ENCODE assay signal across 20 cellular contexts in the genomic region with DNA sequence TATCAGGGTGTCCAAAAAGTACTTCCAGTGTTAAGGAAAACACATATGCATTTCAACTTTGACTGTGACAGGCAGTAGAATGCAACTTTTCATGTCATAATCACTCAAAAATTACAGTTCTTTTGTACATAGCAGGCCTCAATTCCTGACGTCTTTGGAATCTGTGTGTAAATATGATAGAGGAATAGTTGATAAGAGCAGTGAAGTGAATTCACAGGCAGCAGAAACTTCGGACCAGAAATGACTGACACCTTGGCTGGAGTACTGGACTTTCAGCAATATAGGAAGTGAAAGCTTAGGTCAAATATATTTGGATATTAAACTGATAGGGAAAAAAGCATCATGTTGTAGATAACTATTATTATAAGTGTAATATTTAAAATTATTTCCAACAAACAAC.
DNase-seq lines count a peak whose midpoint lies in the region; TF ChIP-seq lines count a peak whose summit lies in the region.
"Had no signal": no experiment of that assay in that cellular context is flagged by ENCODE, and none has a peak within 500 bp of the region (broad histone marks: within the 10 kb centered on the region; RNA-seq: fewer than 3 reads in every experiment).

No MANE protein-coding gene starts in this region.

- POLR2A ChIA-PET in HEK293T (lab: Yijun Ruan, JAX) = no interaction called here

- no peak overlapping the region for H3K4me2 ChIP-seq in mesendoderm (ENCODE audit: low read length)
- H3K4me2 ChIP-seq: A549 had no signal

- H3K23ac ChIP-seq in mesendoderm (ENCODE audit: low read length) = no peak overlapping the region

- CTCF ChIA-PET in HEK293T (lab: Yijun Ruan, JAX) = no interaction called here

- H3K4me1 Mint-ChIP-seq in glutamatergic neuron (ENCODE audit: low read depth, unreplicated experiment) = peaks cover 5% of the 10 kb centered on the region
- H3K4me1 Mint-ChIP-seq: CD4-positive, alpha-beta memory T cell had no signal

- H3K27ac ChIP-seq in brain microvascular endothelial cell (no peak overlapping the region), mesendoderm (ENCODE audit: low read depth, low read length) (no peak overlapping the region), right atrium auricular region (no peak overlapping the region)
- H3K27ac ChIP-seq: A549 had no signal

- no peak overlapping the region for H4K8ac ChIP-seq in mesendoderm (ENCODE audit: low read depth, low read length)

- H3K4ac ChIP-seq in mesendoderm (ENCODE audit: low read depth, low read length) = no peak overlapping the region

- TF ChIP-seq CTCF in brain microvascular endothelial cell (IDR thresholded peaks at IDR 0.05; ENCODE audit: low read depth, low read length, missing control alignments) = no peak
- no peak for TF ChIP-seq CTCF in glutamatergic neuron (IDR thresholded peaks at IDR 0.05; ENCODE audit: partially characterized antibody, unreplicated experiment)
- no peak for TF ChIP-seq CTCF in right atrium auricular region (IDR thresholded peaks at IDR 0.05)

- no peaks in the 10 kb centered on the region for H3K27me3 Mint-ChIP-seq in glutamatergic neuron (ENCODE audit: unreplicated experiment)
- H3K27me3 Mint-ChIP-seq: CD4-positive, alpha-beta memory T cell had no signal

- H3K4me1 ChIP-seq in mesendoderm (ENCODE audit: control insufficient read depth, low read depth, low read length) (no peaks in the 10 kb centered on the region), right atrium auricular region (no peaks in the 10 kb centered on the region)
- H3K4me1 ChIP-seq: A549, HAP-1 had no signal

- H3K18ac ChIP-seq in mesendoderm (ENCODE audit: low read length) = no peak overlapping the region

- H3K36me3 Mint-ChIP-seq in glutamatergic neuron (ENCODE audit: unreplicated experiment) = no peaks in the 10 kb centered on the region
- H3K36me3 Mint-ChIP-seq: CD4-positive, alpha-beta memory T cell had no signal

- no peak overlapping the region for H3K4me3 ChIP-seq in brain microvascular endothelial cell (ENCODE audit: low read depth, low read length)
- no peak overlapping the region for H3K4me3 ChIP-seq in mesendoderm (ENCODE audit: low read length)
- no peak overlapping the region for H3K4me3 ChIP-seq in right atrium auricular region
- H3K4me3 ChIP-seq: A549, HAP-1 had no signal

- no peak overlapping the region for H3K4me3 Mint-ChIP-seq in glutamatergic neuron (ENCODE audit: unreplicated experiment)
- H3K4me3 Mint-ChIP-seq: CD4-positive, alpha-beta memory T cell had no signal

- H2BK120ac ChIP-seq in mesendoderm (ENCODE audit: low read depth, low read length) = no peak overlapping the region

- in situ Hi-C loops in brain microvascular endothelial cell (cut with HindIII; ENCODE audit: low pct_ligation_motif_present, low sequenced_read_pairs) = no loop called here

- no peak overlapping the region for H3K56ac ChIP-seq in mesendoderm (ENCODE audit: low read length)

- no peaks in the 10 kb centered on the region for H3K9me3 ChIP-seq in right atrium auricular region
- H3K9me3 ChIP-seq: A549, HAP-1 had no signal

- no peak overlapping the region for H3K27ac Mint-ChIP-seq in glutamatergic neuron (ENCODE audit: unreplicated experiment)
- H3K27ac Mint-ChIP-seq: CD4-positive, alpha-beta memory T cell had no signal

- no peak overlapping the region for H2BK5ac ChIP-seq in mesendoderm (ENCODE audit: low read length)

- peak overlapping the region; percentile 78 for H2BK15ac ChIP-seq in mesendoderm (replicated peaks; ENCODE audit: low read depth)

- no peak overlapping the region for H2AK5ac ChIP-seq in mesendoderm (ENCODE audit: low read length)

- H3K27me3 ChIP-seq in brain microvascular endothelial cell (replicated peaks) (no peaks in the 10 kb centered on the region), mesendoderm (ENCODE audit: insufficient read depth, low read length, poor library complexity) (no peaks in the 10 kb centered on the region), right atrium auricular region (no peaks in the 10 kb centered on the region)

- H3K79me1 ChIP-seq in mesendoderm (ENCODE audit: low read length) = no peaks in the 10 kb centered on the region

- H3K36me3 ChIP-seq in brain microvascular endothelial cell (replicated peaks) (no peaks in the 10 kb centered on the region), mesendoderm (ENCODE audit: control insufficient read depth, insufficient read depth, low read length) (no peaks in the 10 kb centered on the region), right atrium auricular region (no peaks in the 10 kb centered on the region)
- H3K36me3 ChIP-seq: HAP-1 had no signal

- no CpG with 5 or more reads among the region's 2 CpGs for WGBS in mesendoderm (ENCODE audit: extremely low coverage, insufficient coverage, low lambda C conversion rate)

- no peaks in the 10 kb centered on the region for H3K79me2 ChIP-seq in mesendoderm (ENCODE audit: control insufficient read depth, insufficient read depth, low read length)

- H3K9me3 Mint-ChIP-seq in glutamatergic neuron (ENCODE audit: unreplicated experiment) = no peaks in the 10 kb centered on the region

- H3K9ac ChIP-seq in mesendoderm (ENCODE audit: low read length) = no peak overlapping the region

- H4K5ac ChIP-seq in mesendoderm (ENCODE audit: low read length) = no peak overlapping the region

- DNase-seq in HEK293T (ENCODE audit: extremely low spot score) (no peak), NCI-H226 (peak; percentile 60), brain microvascular endothelial cell (peak; percentile 2), mesendoderm (no peak), HK-2 (ENCODE audit: unreplicated experiment) (no peak), GM19238 (ENCODE audit: insufficient read length, low spot score) (no peak), glutamatergic neuron (no peak), right atrium auricular region (ENCODE audit: low spot score) (no peak)
- DNase-seq: 8988T, ACHN, C1 segment of cervical spinal cord, Calu3, COR-L47, DMS53, DMS79 treated with DMSO at 0.1 percent for 48 hours, GF-D8, GOT3 had no signal

TF ChIP-seq in HEK293T, 16 proteins besides CTCF, POLR2A, EP300 and RAD21:
- no peak for TF ChIP-seq FOXK2 (IDR thresholded peaks at IDR 0.05)
- TF ChIP-seq, protein P1, sequence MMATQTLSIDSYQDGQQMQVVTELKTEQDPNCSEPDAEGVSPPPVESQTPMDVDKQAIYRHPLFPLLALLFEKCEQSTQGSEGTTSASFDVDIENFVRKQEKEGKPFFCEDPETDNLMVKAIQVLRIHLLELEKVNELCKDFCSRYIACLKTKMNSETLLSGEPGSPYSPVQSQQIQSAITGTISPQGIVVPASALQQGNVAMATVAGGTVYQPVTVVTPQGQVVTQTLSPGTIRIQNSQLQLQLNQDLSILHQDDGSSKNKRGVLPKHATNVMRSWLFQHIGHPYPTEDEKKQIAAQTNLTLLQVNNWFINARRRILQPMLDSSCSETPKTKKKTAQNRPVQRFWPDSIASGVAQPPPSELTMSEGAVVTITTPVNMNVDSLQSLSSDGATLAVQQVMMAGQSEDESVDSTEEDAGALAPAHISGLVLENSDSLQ (IDR thresholded peaks at IDR 0.05) = peak; percentile 41; the same call in 1 of the 2 replicates

Comparison
In these comparisons a context has a peak if more than half of its experiments do, and no peak if none do; other contexts are left out.
1. DNase-seq: peak in NCI-H226 (single experiment) and brain microvascular endothelial cell (single experiment); none in HEK293T (single experiment), mesendoderm (single experiment), HK-2 (single experiment), GM19238 (single experiment), glutamatergic neuron (single experiment) and right atrium auricular region (single experiment).